1 cellular context compared by ENCODE assay signal in genomic region chr16:87789437-87790277, GRCh38.
TF ChIP-seq lines count a peak whose summit lies in the region.

No MANE protein-coding gene starts in this region.

TF ChIP-seq in HepG2, 621 proteins besides CTCF, POLR2A, EP300 and RAD21 (continued from another document and continues in another):
- TF ChIP-seq ZBED4 (CRISPR knock-in tag; IDR thresholded peaks at IDR 0.05; ENCODE audit: borderline replicate concordance) (peak; percentile 65), EEA1 (CRISPR knock-in tag; IDR thresholded peaks at IDR 0.05; ENCODE audit: borderline replicate concordance) (0 out of 2 replicates have a peak, but pooled peaks have one; percentile 69), AHR (CRISPR knock-in tag; IDR thresholded peaks at IDR 0.05) (peak; percentile 11; the same call in 1 of the 2 replicates), REXO4 (CRISPR knock-in tag; IDR thresholded peaks at IDR 0.05; ENCODE audit: borderline replicate concordance) (no peak), GRHL1 (CRISPR knock-in tag; conservative IDR thresholded peaks at IDR 0.05) (no peak), RBM39 (IDR thresholded peaks at IDR 0.05; ENCODE audit: low read depth, low read length, poor library complexity, severe bottlenecking) (no peak), ZSCAN22 (CRISPR knock-in tag; IDR thresholded peaks at IDR 0.05) (no peak), ZNF776 (CRISPR knock-in tag; IDR thresholded peaks at IDR 0.05) (no peak), SOX13 (IDR thresholded peaks at IDR 0.05) (no peak), SOX13 (CRISPR knock-in tag; conservative IDR thresholded peaks at IDR 0.05 in 1 of 2, IDR thresholded peaks at IDR 0.05 in 1 of 2) (peak in 1 of 2 experiments; percentile 81; a peak in 3 of 4 replicates), HMGXB4 (CRISPR knock-in tag; IDR thresholded peaks at IDR 0.05; ENCODE audit: borderline replicate concordance in 1 of 2, low read depth in 1 of 2) (peak in 1 of 2 experiments; percentile 62; a peak in 3 of 4 replicates), ZGPAT (CRISPR knock-in tag; IDR thresholded peaks at IDR 0.05) (peak; percentile 83), TP53 (CRISPR knock-in tag; conservative IDR thresholded peaks at IDR 0.05) (peak; percentile 91; the same call in 1 of the 2 replicates), ZNF337 (CRISPR knock-in tag; IDR thresholded peaks at IDR 0.05; ENCODE audit: borderline replicate concordance, low read depth) (no peak), ESRRA (CRISPR knock-in tag; IDR thresholded peaks at IDR 0.05; ENCODE audit: low read depth) (peak; percentile 98), ZBTB49 (CRISPR knock-in tag; IDR thresholded peaks at IDR 0.05; ENCODE audit: borderline replicate concordance) (no peak), YEATS4 (CRISPR knock-in tag; IDR thresholded peaks at IDR 0.05; ENCODE audit: borderline replicate concordance) (peak; percentile 89), MBNL3 (CRISPR knock-in tag; conservative IDR thresholded peaks at IDR 0.05) (no peak), ZNF232 (CRISPR knock-in tag; IDR thresholded peaks at IDR 0.05; ENCODE audit: borderline replicate concordance) (peak; percentile 65; the same call in 1 of the 2 replicates), HMG20A (CRISPR knock-in tag; IDR thresholded peaks at IDR 0.05; ENCODE audit: borderline replicate concordance) (peak; percentile 92), ZHX1 (CRISPR knock-in tag; IDR thresholded peaks at IDR 0.05; ENCODE audit: low read depth) (peak; percentile 71; the same call in 1 of the 2 replicates), ZFY (CRISPR knock-in tag; IDR thresholded peaks at IDR 0.05) (peak; percentile 58; the same call in 1 of the 2 replicates), HINFP (CRISPR knock-in tag; IDR thresholded peaks at IDR 0.05; ENCODE audit: low read depth) (peak; percentile 16; the same call in 1 of the 2 replicates), POGZ (CRISPR knock-in tag; IDR thresholded peaks at IDR 0.05) (peak; percentile 74), IRX3 (CRISPR knock-in tag; IDR thresholded peaks at IDR 0.05; ENCODE audit: borderline replicate concordance, low read depth) (no peak), ZNF343 (CRISPR knock-in tag; IDR thresholded peaks at IDR 0.05) (no peak), NCOA5 (CRISPR knock-in tag; IDR thresholded peaks at IDR 0.05) (no peak), ZBTB3 (CRISPR knock-in tag; IDR thresholded peaks at IDR 0.05; ENCODE audit: borderline replicate concordance, low read depth) (no peak), ZNF670 (CRISPR knock-in tag; IDR thresholded peaks at IDR 0.05; ENCODE audit: borderline replicate concordance) (no peak; the same call in 1 of the 2 replicates), TFDP1 (CRISPR knock-in tag; IDR thresholded peaks at IDR 0.05; ENCODE audit: borderline replicate concordance) (no peak; the same call in 1 of the 2 replicates), AGO2 (optimal IDR thresholded peaks at IDR 0.05; ENCODE audit: low read depth, low read length) (no peak), ZNF17 (CRISPR knock-in tag; IDR thresholded peaks at IDR 0.05) (no peak), SIN3A (IDR thresholded peaks at IDR 0.05; ENCODE audit: borderline replicate concordance, low read depth, low read length) (peak; percentile 61; the same call in 1 of the 2 replicates), MNT (IDR thresholded peaks at IDR 0.05) (no peak), ZBTB43 (CRISPR knock-in tag; conservative IDR thresholded peaks at IDR 0.05) (0 out of 2 replicates have a peak, but pooled peaks have one; percentile 63), RFXAP (CRISPR knock-in tag; IDR thresholded peaks at IDR 0.05; ENCODE audit: borderline replicate concordance) (no peak; the same call in 1 of the 2 replicates), NONO (IDR thresholded peaks at IDR 0.05) (no peak), NONO (CRISPR knock-in tag; conservative IDR thresholded peaks at IDR 0.05) (peak; percentile 89)
